Comparison of ENCODE assay signal across 1 cellular context in genomic region chr6:56091159-56091869, GRCh38.
TF ChIP-seq lines count a peak whose summit lies in the region.

No MANE protein-coding gene starts in this region.

TF ChIP-seq in HepG2, 621 proteins besides CTCF, POLR2A, EP300 and RAD21 (continued from another document and continues in another):
- TF ChIP-seq SOX13 (IDR thresholded peaks at IDR 0.05) (no peak), SOX13 (CRISPR knock-in tag; conservative IDR thresholded peaks at IDR 0.05 in 1 of 2, IDR thresholded peaks at IDR 0.05 in 1 of 2) (peak in 1 of 2 experiments; percentile 89; a peak in 2 of 4 replicates), ZNF335 (CRISPR knock-in tag; IDR thresholded peaks at IDR 0.05) (0 out of 2 replicates have a peak, but pooled peaks have one; percentile 44), RERE (CRISPR knock-in tag; IDR thresholded peaks at IDR 0.05; ENCODE audit: low read depth) (no peak), SIX4 (CRISPR knock-in tag; IDR thresholded peaks at IDR 0.05) (no peak), TFE3 (CRISPR knock-in tag; IDR thresholded peaks at IDR 0.05) (peak; percentile 66; the same call in 1 of the 2 replicates), PREB (CRISPR knock-in tag; IDR thresholded peaks at IDR 0.05) (no peak), TRIM22 (IDR thresholded peaks at IDR 0.05) (no peak), BORCS8-MEF2B (CRISPR knock-in tag; IDR thresholded peaks at IDR 0.05) (no peak), ZNF224 (CRISPR knock-in tag; IDR thresholded peaks at IDR 0.05) (no peak), ZNF232 (CRISPR knock-in tag; IDR thresholded peaks at IDR 0.05; ENCODE audit: borderline replicate concordance) (no peak), ARID5B (CRISPR knock-in tag; IDR thresholded peaks at IDR 0.05) (peak; percentile 96), KDM6A (CRISPR knock-in tag; IDR thresholded peaks at IDR 0.05; ENCODE audit: low read depth) (peak; percentile 51; the same call in 1 of the 2 replicates), MLX (CRISPR knock-in tag; IDR thresholded peaks at IDR 0.05) (no peak), MLLT10 (CRISPR knock-in tag; IDR thresholded peaks at IDR 0.05) (no peak), AKNA (CRISPR knock-in tag; IDR thresholded peaks at IDR 0.05; ENCODE audit: borderline replicate concordance) (no peak), KAT7 (CRISPR knock-in tag; IDR thresholded peaks at IDR 0.05; ENCODE audit: borderline replicate concordance) (no peak), MAFF (IDR thresholded peaks at IDR 0.05; ENCODE audit: low read depth, low read length) (0 out of 2 replicates have a peak, but pooled peaks have one; percentile 12), TIGD3 (CRISPR knock-in tag; IDR thresholded peaks at IDR 0.05; ENCODE audit: borderline replicate concordance) (no peak), SMAD3 (CRISPR knock-in tag; IDR thresholded peaks at IDR 0.05) (peak; percentile 83; the same call in 1 of the 2 replicates), RXRA (CRISPR knock-in tag; IDR thresholded peaks at IDR 0.05) (no peak), PHF8 (CRISPR knock-in tag; IDR thresholded peaks at IDR 0.05) (no peak), TBL1XR1 (IDR thresholded peaks at IDR 0.05; ENCODE audit: borderline replicate concordance, low read length, partially characterized antibody) (peak; percentile 36), ZNF33B (CRISPR knock-in tag; IDR thresholded peaks at IDR 0.05) (no peak), NR2C2 (CRISPR knock-in tag; IDR thresholded peaks at IDR 0.05; ENCODE audit: borderline replicate concordance) (no peak), ARID4A (CRISPR knock-in tag; IDR thresholded peaks at IDR 0.05; ENCODE audit: borderline replicate concordance) (no peak), ZKSCAN8 (CRISPR knock-in tag; IDR thresholded peaks at IDR 0.05; ENCODE audit: borderline replicate concordance) (no peak), ZNF776 (CRISPR knock-in tag; IDR thresholded peaks at IDR 0.05) (no peak), SP5 (CRISPR knock-in tag; IDR thresholded peaks at IDR 0.05; ENCODE audit: borderline replicate concordance, low read depth) (no peak)
